Comparison of ENCODE assay signal across 8 cellular contexts in genomic region chr6:27161946-27162603, GRCh38.
DNase-seq lines count a peak whose midpoint lies in the region; ATAC-seq and TF ChIP-seq lines count a peak whose summit lies in the region.

No MANE protein-coding gene starts in this region.

- peak; percentile 56 for DNase-seq in activated naive CD4-positive, alpha-beta T cell treated with anti-CD3 and anti-CD28 coated beads for 36 hours
- DNase-seq in activated naive CD4-positive, alpha-beta T cell treated with anti-CD3 and anti-CD28 coated beads, Interleukin-2, amount 50 U/mL, for 16 hours: no peak
- DNase-seq in MM.1S (peak; percentile 45), erythroblast (lab: John Stamatoyannopoulos, UW) (peak; percentile 73 to 81), osteocyte (ENCODE audit: extremely low spot score, unreplicated experiment) (no peak), GOT3 (lab: John Stamatoyannopoulos, UW) (no peak)

- no peaks in the 10 kb centered on the region for H3K27me3 ChIP-seq in MM.1S (replicated peaks; ENCODE audit: insufficient read depth, low read length)

- no peaks in the 10 kb centered on the region for H3K9me3 ChIP-seq in MM.1S (replicated peaks; ENCODE audit: insufficient read depth, low read length)

- H3K27me3 Mint-ChIP-seq in activated naive CD4-positive, alpha-beta T cell treated with anti-CD3 and anti-CD28 coated beads for 36 hours (ENCODE audit: low read depth): no peaks in the 10 kb centered on the region
- peaks cover 3% of the 10 kb centered on the region for H3K27me3 Mint-ChIP-seq in T-helper 1 cell treated with Interleukin-12 subunit alpha and Interleukin-12 subunit beta and Interleukin-4 antibody, amounts not matched to agents 30 μg/mL and 1 μg/mL, for 36 hours (ENCODE audit: low read depth)
- peaks cover 4% of the 10 kb centered on the region for H3K27me3 Mint-ChIP-seq in osteocyte (ENCODE audit: unreplicated experiment)

- no peak overlapping the region for H3K4me3 ChIP-seq in MM.1S (ENCODE audit: low read length)

- ATAC-seq in HG03342 (IDR thresholded peaks at IDR 0.05; ENCODE audit: unreplicated experiment): no peak

- TF ChIP-seq POLR2A in erythroblast (IDR thresholded peaks at IDR 0.05; ENCODE audit: low read length): no peak

- no peaks in the 10 kb centered on the region for H3K4me1 ChIP-seq in MM.1S (ENCODE audit: low read length)

- no peaks in the 10 kb centered on the region for H3K9me3 Mint-ChIP-seq in activated naive CD4-positive, alpha-beta T cell treated with anti-CD3 and anti-CD28 coated beads for 36 hours
- H3K9me3 Mint-ChIP-seq in T-helper 1 cell treated with Interleukin-12 subunit alpha and Interleukin-12 subunit beta and Interleukin-4 antibody, amounts not matched to agents 30 μg/mL and 1 μg/mL, for 36 hours: no peaks in the 10 kb centered on the region
- H3K9me3 Mint-ChIP-seq in osteocyte (ENCODE audit: unreplicated experiment): no peaks in the 10 kb centered on the region

- H3K9ac ChIP-seq in MM.1S (ENCODE audit: low read length): no peak overlapping the region

- CTCF ChIA-PET in activated naive CD4-positive, alpha-beta T cell treated with anti-CD3 and anti-CD28 coated beads for 36 hours (lab: Charles Lee): interaction anchor here (0.6 to 2.8 kb wide), 9 partner anchors 9 to 627 kb away, joined by 3 to 9 read pairs (median 5); a partner anchor contains a TSS

- H3F3A ChIP-seq in MM.1S (ENCODE audit: insufficient read depth, low read length): peaks cover 9% of the 10 kb centered on the region; the same call in 1 of the 2 replicates

- peak overlapping the region; percentile 71 for H3K27ac Mint-ChIP-seq in activated naive CD4-positive, alpha-beta T cell treated with anti-CD3 and anti-CD28 coated beads for 36 hours
- peak overlapping the region; percentile 37 for H3K27ac Mint-ChIP-seq in T-helper 1 cell treated with Interleukin-12 subunit alpha and Interleukin-12 subunit beta and Interleukin-4 antibody, amounts not matched to agents 30 μg/mL and 1 μg/mL, for 36 hours
- H3K27ac Mint-ChIP-seq in osteocyte (ENCODE audit: unreplicated experiment): peak overlapping the region; percentile 32

- no peaks in the 10 kb centered on the region for H4K20me1 ChIP-seq in MM.1S (ENCODE audit: insufficient read depth, low read length)

- peaks cover 19% of the 10 kb centered on the region for H3K4me1 Mint-ChIP-seq in activated naive CD4-positive, alpha-beta T cell treated with anti-CD3 and anti-CD28 coated beads for 36 hours (ENCODE audit: low read depth)
- H3K4me1 Mint-ChIP-seq in T-helper 1 cell treated with Interleukin-12 subunit alpha and Interleukin-12 subunit beta and Interleukin-4 antibody, amounts not matched to agents 30 μg/mL and 1 μg/mL, for 36 hours (ENCODE audit: low read depth): peaks cover 21% of the 10 kb centered on the region
- peaks cover 14% of the 10 kb centered on the region for H3K4me1 Mint-ChIP-seq in osteocyte (ENCODE audit: unreplicated experiment)

- peak overlapping the region; percentile 13; the same call in 1 of the 2 replicates for H2AFZ ChIP-seq in MM.1S (ENCODE audit: low read length)

- H3K4me2 ChIP-seq in MM.1S (ENCODE audit: low read depth, low read length): peak overlapping the region; percentile 14; the same call in 1 of the 2 replicates

- TF ChIP-seq CTCF in MM.1S (IDR thresholded peaks at IDR 0.05; ENCODE audit: low read length) (peak; percentile 67), osteocyte (IDR thresholded peaks at IDR 0.05) (peak; percentile 71)

- intact Hi-C loops in activated naive CD4-positive, alpha-beta T cell treated with anti-CD3 and anti-CD28 coated beads for 36 hours (cut with micrococcal nuclease): loop anchor here (2.0 to 5.0 kb wide), 3 partner anchors 150 to 525 kb away; partner anchors contain the start of gene POM121L2

- H3K4me3 Mint-ChIP-seq in activated naive CD4-positive, alpha-beta T cell treated with anti-CD3 and anti-CD28 coated beads for 36 hours: no peak overlapping the region
- no peak overlapping the region for H3K4me3 Mint-ChIP-seq in T-helper 1 cell treated with Interleukin-12 subunit alpha and Interleukin-12 subunit beta and Interleukin-4 antibody, amounts not matched to agents 30 μg/mL and 1 μg/mL, for 36 hours
- no peak overlapping the region for H3K4me3 Mint-ChIP-seq in osteocyte (ENCODE audit: unreplicated experiment)

- H3K36me3 Mint-ChIP-seq in activated naive CD4-positive, alpha-beta T cell treated with anti-CD3 and anti-CD28 coated beads for 36 hours (ENCODE audit: low read depth): no peaks in the 10 kb centered on the region
- no peaks in the 10 kb centered on the region for H3K36me3 Mint-ChIP-seq in T-helper 1 cell treated with Interleukin-12 subunit alpha and Interleukin-12 subunit beta and Interleukin-4 antibody, amounts not matched to agents 30 μg/mL and 1 μg/mL, for 36 hours (ENCODE audit: low read depth)
- H3K36me3 Mint-ChIP-seq in osteocyte (ENCODE audit: unreplicated experiment): no peaks in the 10 kb centered on the region

- H3K9me2 ChIP-seq in MM.1S (replicated peaks; ENCODE audit: insufficient read depth, low read length): no peaks in the 10 kb centered on the region

- no peaks in the 10 kb centered on the region for H3K79me2 ChIP-seq in MM.1S (ENCODE audit: low read length)

- no peak overlapping the region for H3K27ac ChIP-seq in MM.1S (ENCODE audit: low read length)

- H3K36me3 ChIP-seq in MM.1S (replicated peaks; ENCODE audit: insufficient read depth, low read length): no peaks in the 10 kb centered on the region

Comparison
In these comparisons a context has a peak if more than half of its experiments do, and no peak if none do; other contexts are left out.
1. DNase-seq: peak in activated naive CD4-positive, alpha-beta T cell treated with anti-CD3 and anti-CD28 coated beads for 36 hours (single experiment), MM.1S (single experiment) and erythroblast (2 of 2); none in activated naive CD4-positive, alpha-beta T cell treated with anti-CD3 and anti-CD28 coated beads, Interleukin-2, amount 50 U/mL, for 16 hours (single experiment), osteocyte (single experiment) and GOT3 (single experiment).
2. Peak in every context shown above with its lines, with median percentiles within 50 percentile points of each other: H3K27ac Mint-ChIP-seq.